Comparison of ENCODE assay signal across 20 cellular contexts in the genomic region with DNA sequence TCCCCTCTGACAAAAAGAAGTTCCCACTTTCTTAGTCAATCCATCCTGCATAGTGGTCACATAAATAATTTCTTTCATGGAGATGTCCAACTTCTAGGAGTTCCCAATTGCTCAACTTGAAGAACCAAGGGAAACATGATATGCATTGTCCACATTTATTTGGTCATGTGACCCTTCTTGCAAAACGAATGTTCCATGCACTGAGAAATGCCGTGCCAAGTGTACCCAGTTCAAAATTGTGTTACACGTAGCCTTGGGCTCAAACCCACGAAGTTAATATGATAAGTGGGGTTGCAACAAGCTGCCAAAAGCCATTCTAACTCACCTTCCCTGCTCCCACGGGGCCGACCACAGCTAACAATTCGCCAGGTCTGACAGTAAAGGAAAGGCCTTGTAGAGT.
"Had no signal": no experiment of that assay in that cellular context is flagged by ENCODE, and none has a peak within 500 bp of the region (broad histone marks: within the 10 kb centered on the region; RNA-seq: fewer than 3 reads in every experiment).

No MANE protein-coding gene starts in this region.

- H3K4me3 Mint-ChIP-seq: stimulated activated memory B cell treated with anti-CD40 and anti-IgM and Interleukin-4, amounts not matched to agents 10 μg/mL and 1 μg/mL and 100 μg/mL, for 72 hours had no signal

- H3K27me3 Mint-ChIP-seq: activated naive CD4-positive, alpha-beta T cell treated with anti-CD3 and anti-CD28 coated beads, Interleukin-2, amount 50 U/mL, for 24 hours; effector memory CD8-positive, alpha-beta T cell; stimulated activated memory B cell treated with anti-CD40 and anti-IgM and Interleukin-4, amounts not matched to agents 10 μg/mL and 1 μg/mL and 100 μg/mL, for 72 hours; T-cell had no signal

- H3K27ac ChIP-seq: adrenal gland, gastroesophageal sphincter, heart right ventricle, ovary, thoracic aorta, upper lobe of right lung had no signal

- DNase-seq: activated CD8-positive, alpha-beta memory T cell treated with anti-CD3 and anti-CD28 coated beads for 24 hours; activated CD8-positive, alpha-beta memory T cell treated with anti-CD3 and anti-CD28 coated beads, Interleukin-2, amount 50 U/mL, for 48 hours; activated effector memory CD4-positive, alpha-beta T cell treated with anti-CD3 and anti-CD28 coated beads, Interleukin-2, amount 50 U/mL, for 16 hours; activated T-cell treated with anti-CD3 and anti-CD28 coated beads, Interleukin-2, amount 50 U/mL, for 48 hours; effector memory CD8-positive, alpha-beta T cell; heart right ventricle; natural killer cell; ovary; stimulated activated CD4-positive, alpha-beta T cell treated with anti-CD3 and anti-CD28 coated beads, Interleukin-4, amount 100 ng/mL, for 24 hours; T-cell; T1000; upper lobe of right lung had no signal

- H3K36me3 Mint-ChIP-seq: natural killer cell, T-cell had no signal

- ATAC-seq: activated CD4-positive, CD25-positive, alpha-beta regulatory T cell treated with anti-CD3 and anti-CD28 coated beads, Interleukin-2, amount 50 U/mL, for 24 hours; effector memory CD8-positive, alpha-beta T cell; gastroesophageal sphincter; heart right ventricle; natural killer cell; sciatic nerve; SK-N-SH treated with all-trans-retinoic acid at 6 μM for 48 hours; stimulated activated memory B cell treated with anti-CD40 and anti-IgM and Interleukin-4, amounts not matched to agents 10 μg/mL and 1 μg/mL and 100 μg/mL, for 72 hours; T-cell; upper lobe of right lung had no signal

- H3K27me3 ChIP-seq: adrenal gland, gastroesophageal sphincter, heart right ventricle, ovary, upper lobe of right lung had no signal

- H3K4me1 ChIP-seq: adrenal gland had no signal

- H3K9me3 Mint-ChIP-seq: activated naive CD4-positive, alpha-beta T cell treated with anti-CD3 and anti-CD28 coated beads, Interleukin-2, amount 50 U/mL, for 24 hours; effector memory CD8-positive, alpha-beta T cell; natural killer cell; stimulated activated memory B cell treated with anti-CD40 and anti-IgM and Interleukin-4, amounts not matched to agents 10 μg/mL and 1 μg/mL and 100 μg/mL, for 72 hours; T-cell had no signal

- H3K36me3 ChIP-seq: adrenal gland, gastroesophageal sphincter, ovary, thoracic aorta, upper lobe of right lung had no signal

- H3K4me3 ChIP-seq: adrenal gland, gastroesophageal sphincter, heart right ventricle, ovary, thoracic aorta, upper lobe of right lung had no signal

- H3K9me3 ChIP-seq: adrenal gland, gastroesophageal sphincter, heart right ventricle, ovary, thoracic aorta, upper lobe of right lung had no signal

- H3K27ac Mint-ChIP-seq: activated naive CD4-positive, alpha-beta T cell treated with anti-CD3 and anti-CD28 coated beads, Interleukin-2, amount 50 U/mL, for 24 hours; effector memory CD8-positive, alpha-beta T cell; natural killer cell; stimulated activated memory B cell treated with anti-CD40 and anti-IgM and Interleukin-4, amounts not matched to agents 10 μg/mL and 1 μg/mL and 100 μg/mL, for 72 hours had no signal
